ENCODE assay signal across 17 cellular contexts in genomic region chr13:50267917-50268316, GRCh38.
"Had no signal": no experiment of that assay in that cellular context is flagged by ENCODE, and none has a peak within 500 bp of the region (broad histone marks: within the 10 kb centered on the region; RNA-seq: fewer than 3 reads in every experiment).

No MANE protein-coding gene starts in this region.

- ATAC-seq: activated CD8-positive, alpha-beta T cell treated with anti-CD3 and anti-CD28 coated beads, Interleukin-2, amount 10 ng/mL, durations not matched to agents 7 days and 5 days; foreskin keratinocyte; stimulated activated naive CD8-positive, alpha-beta T cell treated with anti-CD3 and anti-CD28 coated beads, Interleukin-15, Interleukin-2, amounts not matched to agents 100 U/mL and 50 U/mL, for 24 hours had no signal

- DNase-seq: activated CD4-positive, alpha-beta T cell treated with anti-CD3 and anti-CD28 coated beads, Interleukin-2, amount 10 ng/mL, durations not matched to agents 7 days and 5 days; activated CD8-positive, alpha-beta T cell treated with anti-CD3 and anti-CD28 coated beads, Interleukin-2, amount 10 ng/mL, durations not matched to agents 7 days and 5 days; activated gamma-delta T cell; activated naive CD4-positive, alpha-beta T cell treated with anti-CD3 and anti-CD28 coated beads, Interleukin-2, amount 50 U/mL, for 16 hours; aorta; central memory CD4-positive, alpha-beta T cell; dermis blood vessel endothelial cell; effector CD8-positive, alpha-beta T cell; foreskin keratinocyte; immature natural killer cell; kidney glomerular epithelial cell; naive B cell; nucleus accumbens; stimulated activated CD4-positive, alpha-beta T cell treated with anti-CD3 and anti-CD28 coated beads, Interleukin-4, amount 100 ng/mL, for 4 hours; stimulated activated naive CD8-positive, alpha-beta T cell treated with anti-CD3 and anti-CD28 coated beads, Interleukin-15, Interleukin-2, amounts not matched to agents 100 U/mL and 50 U/mL, for 24 hours; substantia nigra; tibial artery had no signal

- H3K4me3 ChIP-seq: tibial artery had no signal

- H3K27me3 ChIP-seq: tibial artery had no signal

- H3K27ac ChIP-seq: foreskin keratinocyte, tibial artery had no signal

- H3K36me3 ChIP-seq: tibial artery had no signal

- H3K4me1 ChIP-seq: foreskin keratinocyte, tibial artery had no signal

- H3K9me3 ChIP-seq: tibial artery had no signal
